In the genomic region with DNA sequence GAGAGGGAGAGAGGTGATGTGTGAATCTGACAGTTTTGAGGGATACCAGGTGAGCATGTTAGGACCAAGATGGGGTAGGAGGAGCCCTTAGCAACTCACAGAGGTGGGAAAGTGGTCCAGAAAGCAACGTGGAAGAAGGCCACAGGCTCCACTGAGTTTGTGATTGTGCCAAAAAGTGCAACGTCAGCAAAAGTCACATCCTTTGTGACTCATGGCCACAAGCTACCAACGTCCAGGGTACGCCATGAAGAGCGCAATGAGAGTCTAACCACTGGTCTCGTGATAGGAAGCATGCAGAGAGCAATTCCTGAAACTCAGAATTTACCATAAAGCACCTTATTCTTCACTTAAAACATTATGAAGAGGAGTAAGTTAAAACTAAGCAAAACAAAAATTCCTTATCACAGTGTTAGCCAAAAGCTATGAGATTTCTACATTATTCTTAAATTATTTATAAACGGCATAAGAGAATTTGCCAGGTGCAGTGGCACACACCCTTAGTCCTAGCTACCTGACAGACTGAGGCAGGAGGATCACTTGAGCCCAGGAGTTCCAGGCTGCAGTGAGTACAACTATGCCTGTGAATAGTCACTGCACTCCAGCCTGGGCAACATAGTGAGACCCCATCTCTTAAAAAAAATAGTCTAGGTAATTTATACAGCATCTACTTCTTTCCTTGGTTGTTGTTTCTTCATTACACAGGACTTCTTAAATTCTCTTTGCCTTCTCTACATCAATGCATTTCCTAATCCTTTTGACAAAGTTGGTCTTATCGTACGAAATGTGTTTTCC, we compare ENCODE assay signal across 19 cellular contexts. TPM values are rescaled to one million over a fixed set of nuclear protein-coding genes. Genes with fewer than 3 reads are reported as not detected.
DNase-seq lines count a peak whose midpoint lies in the region; ATAC-seq and TF ChIP-seq lines count a peak whose summit lies in the region.
"Had no signal": no experiment of that assay in that cellular context is flagged by ENCODE, and none has a peak within 500 bp of the region (broad histone marks: within the 10 kb centered on the region; RNA-seq: fewer than 3 reads in every experiment).

No MANE protein-coding gene starts in this region.

- H3K27ac ChIP-seq in HEK293 (ENCODE audit: extremely low read depth, low read depth, low read length) (no peak overlapping the region), trophoblast cell (ENCODE audit: low read depth, low read length) (no peak overlapping the region), brain microvascular endothelial cell (no peak overlapping the region)
- H3K27ac ChIP-seq: C4-2B, SJSA1 had no signal

- no CpG with 5 or more reads among the region's 9 CpGs for WGBS in trophoblast cell (ENCODE audit: extremely low coverage, insufficient coverage, insufficient read length)

- no peak overlapping the region for H2BK12ac ChIP-seq in trophoblast cell (ENCODE audit: low read length)

- no peak overlapping the region for H2AFZ ChIP-seq in trophoblast cell (ENCODE audit: insufficient read depth, low read length, poor library complexity)

- no peak overlapping the region for H3K18ac ChIP-seq in trophoblast cell (ENCODE audit: low read length)

- no peaks in the 10 kb centered on the region for H3K79me1 ChIP-seq in trophoblast cell (ENCODE audit: low read length)

- no peak overlapping the region for H3K9ac ChIP-seq in trophoblast cell (ENCODE audit: low read length)

- peak overlapping the region; percentile 68 for H3K27ac Mint-ChIP-seq in dendritic cell treated with granulocyte-macrophage colony-stimulating factor and Interleukin-4, amounts not matched to agents 40 ng/mL and 50 ng/mL, for 4 days
- H3K27ac Mint-ChIP-seq: H9 had no signal

- no peak overlapping the region for H3K4ac ChIP-seq in trophoblast cell (ENCODE audit: low read depth, low read length)

- in situ Hi-C loops in brain microvascular endothelial cell (cut with HindIII; ENCODE audit: low pct_ligation_motif_present, low sequenced_read_pairs): no loop called here

- no peak overlapping the region for H4K8ac ChIP-seq in trophoblast cell (ENCODE audit: low read depth, low read length)

- no peaks in the 10 kb centered on the region for H3K9me3 ChIP-seq in HEK293 (ENCODE audit: control insufficient read depth, insufficient read depth, low read depth, low read length)
- H3K9me3 ChIP-seq in trophoblast cell (ENCODE audit: insufficient read depth, low read depth, low read length): no peaks in the 10 kb centered on the region
- H3K9me3 ChIP-seq: SJSA1 had no signal

- no peak overlapping the region for H3K4me3 ChIP-seq in HEK293 (ENCODE audit: low read depth, low read length)
- no peak overlapping the region for H3K4me3 ChIP-seq in trophoblast cell (ENCODE audit: low read depth, low read length)
- no peak overlapping the region for H3K4me3 ChIP-seq in brain microvascular endothelial cell (ENCODE audit: low read depth, low read length)
- H3K4me3 ChIP-seq: SJSA1 had no signal

- no peaks in the 10 kb centered on the region for H3K27me3 ChIP-seq in trophoblast cell (ENCODE audit: insufficient read depth, low read length)
- no peaks in the 10 kb centered on the region for H3K27me3 ChIP-seq in brain microvascular endothelial cell (replicated peaks)
- H3K27me3 ChIP-seq: SJSA1 had no signal

- H3K14ac ChIP-seq in trophoblast cell (ENCODE audit: low read length): no peak overlapping the region

- no peak overlapping the region for H4K91ac ChIP-seq in trophoblast cell (ENCODE audit: low read depth, low read length)

- no peaks in the 10 kb centered on the region for H3K27me3 Mint-ChIP-seq in dendritic cell treated with granulocyte-macrophage colony-stimulating factor and Interleukin-4, amounts not matched to agents 40 ng/mL and 50 ng/mL, for 4 days

- peak; percentile 1 for DNase-seq in RKO (ENCODE audit: low spot score)
- DNase-seq in trophoblast cell: peak in 1 of 2 donors; percentile 13
- no peak for DNase-seq in NCI-H226
- DNase-seq in brain microvascular endothelial cell: no peak
- DNase-seq in islet precursor cell: no peak
- DNase-seq: ACHN, COR-L47, DMS 273 treated with DMSO at 0.1 percent for 48 hours, DND-41, H9, NCI-H1105, NCI-H1694, NCI-H510A treated with DMSO at 0.1 percent for 48 hours, NCI-H82 had no signal

- H3K4me1 Mint-ChIP-seq in dendritic cell treated with granulocyte-macrophage colony-stimulating factor and Interleukin-4, amounts not matched to agents 40 ng/mL and 50 ng/mL, for 4 days (ENCODE audit: low read depth): peaks cover 40% of the 10 kb centered on the region

- H2AK5ac ChIP-seq in trophoblast cell (ENCODE audit: low read length): no peak overlapping the region

- H3K9me3 Mint-ChIP-seq in dendritic cell treated with granulocyte-macrophage colony-stimulating factor and Interleukin-4, amounts not matched to agents 40 ng/mL and 50 ng/mL, for 4 days: no peaks in the 10 kb centered on the region

- POLR2A ChIA-PET in HEK293 (lab: Yijun Ruan, JAX): no interaction called here

- no peak overlapping the region for H3K4me3 Mint-ChIP-seq in dendritic cell treated with granulocyte-macrophage colony-stimulating factor and Interleukin-4, amounts not matched to agents 40 ng/mL and 50 ng/mL, for 4 days
- H3K4me3 Mint-ChIP-seq: H9 had no signal

- CTCF ChIA-PET in HEK293 (lab: Yijun Ruan, JAX): no interaction called here

- H3K4me1 ChIP-seq in HEK293 (ENCODE audit: control insufficient read depth, insufficient read depth, low read length) (no peaks in the 10 kb centered on the region), trophoblast cell (ENCODE audit: control insufficient read depth in 1 of 2, insufficient read depth in 2 of 2, low read length in 2 of 2) (peaks cover 3 to 4% of the 10 kb centered on the region in 2 experiments)

- ATAC-seq in HG03520 (IDR thresholded peaks at IDR 0.05; ENCODE audit: unreplicated experiment): no peak

- intact Hi-C loops in dendritic cell treated with granulocyte-macrophage colony-stimulating factor and Interleukin-4, amounts not matched to agents 40 ng/mL and 50 ng/mL, for 4 days (cut with micrococcal nuclease): no loop called here

- H4K12ac ChIP-seq in trophoblast cell (ENCODE audit: low read depth, low read length): peak overlapping the region; percentile 70

- H3K36me3 ChIP-seq in HEK293 (ENCODE audit: control insufficient read depth in 2 of 2, insufficient read depth in 1 of 2, low read length in 2 of 2) (no peaks in the 10 kb centered on the region), trophoblast cell (ENCODE audit: control insufficient read depth in 1 of 2, insufficient read depth in 2 of 2, low read length in 2 of 2) (no peaks in the 10 kb centered on the region), brain microvascular endothelial cell (replicated peaks) (no peaks in the 10 kb centered on the region)
- H3K36me3 ChIP-seq: SJSA1 had no signal

- no peaks in the 10 kb centered on the region for H3K36me3 Mint-ChIP-seq in dendritic cell treated with granulocyte-macrophage colony-stimulating factor and Interleukin-4, amounts not matched to agents 40 ng/mL and 50 ng/mL, for 4 days (ENCODE audit: low read depth)

- no peaks in the 10 kb centered on the region for H3K79me2 ChIP-seq in trophoblast cell (ENCODE audit: control insufficient read depth, insufficient read depth, low read length, poor library complexity)

- H2BK120ac ChIP-seq in trophoblast cell (ENCODE audit: insufficient read depth, low read length, poor library complexity): no peak overlapping the region

- no peak overlapping the region for H3K4me2 ChIP-seq in trophoblast cell (ENCODE audit: low read length)

- no peak overlapping the region for H3K23ac ChIP-seq in trophoblast cell (ENCODE audit: low read length)

- no peak overlapping the region for H2BK5ac ChIP-seq in trophoblast cell (ENCODE audit: low read depth, low read length, poor library complexity)

- TF ChIP-seq CTCF in HEK293 (tag by site-specific recombination; IDR thresholded peaks at IDR 0.05) (no peak), brain microvascular endothelial cell (IDR thresholded peaks at IDR 0.05; ENCODE audit: low read depth, low read length, missing control alignments) (no peak)

TF ChIP-seq in HEK293, 187 proteins besides CTCF, POLR2A, EP300 and RAD21:
- peak; percentile 69 for TF ChIP-seq ZNF121 (tag by site-specific recombination; IDR thresholded peaks at IDR 0.05)
- TF ChIP-seq ZNF16 (tag by site-specific recombination; IDR thresholded peaks at IDR 0.05; ENCODE audit: low read depth): no peak

RNA-seq across cellular contexts. Expression of gene COLGALT2, which starts 55.2 kb away (rescaled TPM):
- 0.45 and 0.49 TPM in 2 replicates for polyA plus RNA-seq in trophoblast cell (2013)
